ENCODE assay signal across 9 cellular contexts in the genomic region with DNA sequence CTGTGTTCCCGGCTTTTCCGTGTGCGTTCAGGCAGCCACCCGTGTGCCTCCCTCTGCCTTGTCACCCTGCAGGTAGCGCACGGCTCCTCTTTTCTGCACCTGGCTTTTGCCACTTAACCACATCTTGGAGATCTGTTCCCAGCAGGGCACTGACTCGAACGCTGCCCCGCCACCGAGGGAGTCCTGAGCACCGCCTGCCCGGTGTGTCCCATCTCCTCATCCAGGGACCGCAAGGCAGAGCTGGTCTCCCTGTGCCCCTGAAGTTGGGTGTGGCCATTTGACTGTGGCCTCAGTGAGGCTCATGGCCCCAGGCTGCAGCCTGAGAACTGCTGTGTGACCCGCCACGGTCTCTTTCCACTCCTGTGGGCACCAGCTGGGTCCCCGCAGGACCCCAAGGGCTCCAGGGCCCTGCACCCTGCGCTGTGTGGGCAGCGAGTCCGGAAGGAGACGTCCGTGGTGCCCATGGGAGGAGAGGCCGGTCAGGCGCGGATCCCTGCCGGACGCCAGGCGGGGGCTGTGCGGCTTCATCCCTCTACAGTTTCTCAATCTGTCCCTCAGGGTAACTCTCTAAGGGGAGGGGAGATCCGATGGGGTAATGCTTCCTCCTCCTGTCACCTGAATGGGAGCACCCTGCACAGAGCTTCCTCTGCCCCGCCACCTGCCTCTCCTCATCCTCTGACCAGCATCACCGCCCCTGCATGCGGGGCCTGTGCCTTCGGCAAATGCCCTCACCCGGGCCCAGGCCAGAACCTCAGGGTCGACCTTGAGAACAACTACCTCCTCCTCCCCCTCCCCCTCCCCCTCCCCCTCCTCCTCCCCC.
DNase-seq lines count a peak whose midpoint lies in the region; ATAC-seq lines count a peak whose summit lies in the region.
"Had no signal": no experiment of that assay in that cellular context is flagged by ENCODE, and none has a peak within 500 bp of the region (broad histone marks: within the 10 kb centered on the region; RNA-seq: fewer than 3 reads in every experiment).

No MANE protein-coding gene starts in this region.

- no peaks in the 10 kb centered on the region for H3K27me3 ChIP-seq in NT2/D1 (ENCODE audit: insufficient read depth, insufficient read length)
- H3K27me3 ChIP-seq: ovary had no signal

- no peak for ATAC-seq in stimulated activated naive CD8-positive, alpha-beta T cell treated with anti-CD3 and anti-CD28 coated beads, Interleukin-15, Interleukin-2, amounts not matched to agents 100 U/mL and 50 U/mL, for 24 hours
- no peak for ATAC-seq in HG02840 (IDR thresholded peaks at IDR 0.05; ENCODE audit: low FRiP score, unreplicated experiment)

- H3K27me3 Mint-ChIP-seq in stimulated activated naive CD8-positive, alpha-beta T cell treated with anti-CD3 and anti-CD28 coated beads, Interleukin-15, Interleukin-2, amounts not matched to agents 100 ng/mL and 50 ng/mL, for 24 hours, result no peaks in the 10 kb centered on the region

- peaks cover 9% of the 10 kb centered on the region for H3K4me1 ChIP-seq in NT2/D1 (ENCODE audit: insufficient read depth, insufficient read length)

- peak overlapping the region; percentile 65 for H3K9ac ChIP-seq in NT2/D1 (ENCODE audit: insufficient read length, low read depth)

- peaks cover 55% of the 10 kb centered on the region for H3K4me1 Mint-ChIP-seq in stimulated activated naive CD8-positive, alpha-beta T cell treated with anti-CD3 and anti-CD28 coated beads, Interleukin-15, Interleukin-2, amounts not matched to agents 100 ng/mL and 50 ng/mL, for 24 hours (ENCODE audit: low read depth)

- DNase-seq in stimulated activated naive CD8-positive, alpha-beta T cell treated with anti-CD3 and anti-CD28 coated beads, Interleukin-15, Interleukin-2, amounts not matched to agents 100 U/mL and 50 U/mL, for 24 hours, result no peak
- DNase-seq in NT2/D1 (ENCODE audit: low read depth, low spot score), result no peak
- DNase-seq in cerebellar cortex (ENCODE audit: low spot score), result peak; percentile 31
- no peak for DNase-seq in activated gamma-delta T cell (lab: John Stamatoyannopoulos, UW)
- no peak for DNase-seq in effector CD4-positive, alpha-beta T cell
- no peak for DNase-seq in OCI-M2 (lab: John Stamatoyannopoulos, UW; ENCODE audit: unreplicated experiment)

- H3K36me3 Mint-ChIP-seq in stimulated activated naive CD8-positive, alpha-beta T cell treated with anti-CD3 and anti-CD28 coated beads, Interleukin-15, Interleukin-2, amounts not matched to agents 100 ng/mL and 50 ng/mL, for 24 hours (ENCODE audit: low read depth), result peaks cover 11% of the 10 kb centered on the region

- no peaks in the 10 kb centered on the region for H3K9me3 ChIP-seq in NT2/D1 (ENCODE audit: insufficient read depth, low read length)
- H3K9me3 ChIP-seq: ovary had no signal

- peak overlapping the region; percentile 49 for H3K27ac Mint-ChIP-seq in stimulated activated naive CD8-positive, alpha-beta T cell treated with anti-CD3 and anti-CD28 coated beads, Interleukin-15, Interleukin-2, amounts not matched to agents 100 ng/mL and 50 ng/mL, for 24 hours

- H3K4me3 ChIP-seq in NT2/D1 (ENCODE audit: insufficient read length, low read depth), result no peak overlapping the region
- H3K4me3 ChIP-seq: ovary had no signal

- H3K9me3 Mint-ChIP-seq in stimulated activated naive CD8-positive, alpha-beta T cell treated with anti-CD3 and anti-CD28 coated beads, Interleukin-15, Interleukin-2, amounts not matched to agents 100 ng/mL and 50 ng/mL, for 24 hours, result no peaks in the 10 kb centered on the region

- peak overlapping the region; percentile 89 for H3K4me3 Mint-ChIP-seq in stimulated activated naive CD8-positive, alpha-beta T cell treated with anti-CD3 and anti-CD28 coated beads, Interleukin-15, Interleukin-2, amounts not matched to agents 100 ng/mL and 50 ng/mL, for 24 hours

- peaks cover 23% of the 10 kb centered on the region for H3K36me3 ChIP-seq in NT2/D1 (ENCODE audit: insufficient read depth, insufficient read length, low read length)
- H3K36me3 ChIP-seq: ovary had no signal
